Comparison of ENCODE assay signal across 10 cellular contexts in genomic region chr12:52156310-52156709, GRCh38. TPM values are rescaled to one million over a fixed set of nuclear protein-coding genes. Genes with fewer than 3 reads are reported as not detected.
A peak's percentile ranks its signal among the peaks of the same experiment; 100 is the strongest.
DNase-seq lines count a peak whose midpoint lies in the region; ATAC-seq and TF ChIP-seq lines count a peak whose summit lies in the region.
"Had no signal": no experiment of that assay in that cellular context is flagged by ENCODE, and none has a peak within 500 bp of the region (broad histone marks: within the 10 kb centered on the region; RNA-seq: fewer than 3 reads in every experiment).

No MANE protein-coding gene starts in this region.

- no peaks in the 10 kb centered on the region for H3K79me1 ChIP-seq in neuronal stem cell (ENCODE audit: low read depth, low read length)

- POLR2A ChIA-PET in WTC11 (lab: Charles Lee): no interaction called here

- no peaks in the 10 kb centered on the region for H3K79me2 ChIP-seq in mammary epithelial cell (ENCODE audit: insufficient read depth, low read length)

- no peaks in the 10 kb centered on the region for H3K36me3 ChIP-seq in mammary epithelial cell (ENCODE audit: insufficient read depth, low read length)
- H3K36me3 ChIP-seq in neuronal stem cell (replicated peaks in 1 of 2; ENCODE audit: control insufficient read depth in 2 of 2, insufficient read depth in 2 of 2, low read length in 2 of 2): no peaks in the 10 kb centered on the region

- no peak overlapping the region for H4K91ac ChIP-seq in neuronal stem cell (ENCODE audit: low read depth, low read length, poor library complexity)

- no peak overlapping the region for H3K14ac ChIP-seq in neuronal stem cell (ENCODE audit: low read length)

- H3K36me3 Mint-ChIP-seq in WTC11: no peaks in the 10 kb centered on the region

- no peak overlapping the region for H2BK5ac ChIP-seq in neuronal stem cell (ENCODE audit: low read length)

- no peak for TF ChIP-seq CTCF in mammary epithelial cell (conservative IDR thresholded peaks at IDR 0.05 in 1 of 2, IDR thresholded peaks at IDR 0.05 in 1 of 2; ENCODE audit: extremely low read depth in 1 of 2, insufficient read depth in 1 of 2, low read depth in 1 of 2, low read length in 2 of 2)
- TF ChIP-seq CTCF in WTC11 (IDR thresholded peaks at IDR 0.05): no peak

- BruUV-seq in mammary epithelial cell (replicated peaks; lab: Mats Ljungman, UMichigan): no TSS peak

- H3K27me3 Mint-ChIP-seq in WTC11 (ENCODE audit: low read depth): no peaks in the 10 kb centered on the region

- H2AFZ ChIP-seq in mammary epithelial cell (ENCODE audit: low read depth, low read length): no peak overlapping the region
- H2AFZ ChIP-seq in neuronal stem cell (ENCODE audit: low read length): no peak overlapping the region

- DNase-seq in ELR (ENCODE audit: low read depth): peak; percentile 80
- DNase-seq in M059J (ENCODE audit: low read depth): peak; percentile 78
- DNase-seq in mammary epithelial cell: peak; percentile 47
- no peak for DNase-seq in neuronal stem cell (ENCODE audit: low spot score)
- no peak for DNase-seq in WTC11 (ENCODE audit: low spot score)
- DNase-seq in NCI-H1436 treated with DMSO at 0.1 percent for 48 hours (lab: John Stamatoyannopoulos, UW): no peak
- no peak for DNase-seq in head of caudate nucleus

- peak overlapping the region; percentile 89 for H4K8ac ChIP-seq in neuronal stem cell (ENCODE audit: low read depth, low read length)

- H3K4me3 ChIP-seq in mammary epithelial cell (replicated peaks in 1 of 3; ENCODE audit: insufficient read depth in 1 of 3, low read depth in 2 of 3, low read length in 3 of 3) (no peak overlapping the region), neuronal stem cell (ENCODE audit: low read length in 2 of 2) (no peak overlapping the region)

- H2BK12ac ChIP-seq in neuronal stem cell (ENCODE audit: low read length): peak overlapping the region; percentile 19

- H3K18ac ChIP-seq in neuronal stem cell (ENCODE audit: low read length): no peak overlapping the region

- in situ Hi-C loops in mammary epithelial cell (cut with MboI; ENCODE audit: low sequenced_read_pairs in 2 of 2): loop anchor here in 1 of 2 donors (5.0 kb wide), 3 partner anchors 171 to 826 kb away; no protein-coding TSS in a partner anchor

- CTCF ChIA-PET in mammary epithelial cell (lab: Charles Lee; ENCODE audit: low non-redundant PET): interaction anchor here (0.7 to 1.5 kb wide), 4 partner anchors 123 to 424 kb away, joined by 5 to 8 read pairs (median 6); no protein-coding TSS in a partner anchor
- CTCF ChIA-PET in WTC11 (lab: Charles Lee): interaction anchor here (0.5 to 2.4 kb wide), 88 partner anchors 9 to 1853 kb away, joined by 3 to 60 read pairs (median 5); partner anchors contain the start of genes KRT5, KRT7 and KRT83

- H3K9me3 ChIP-seq in mammary epithelial cell (replicated peaks; ENCODE audit: insufficient read depth, low read length) (no peaks in the 10 kb centered on the region), neuronal stem cell (replicated peaks in 1 of 2; ENCODE audit: control insufficient read depth in 2 of 2, insufficient read depth in 1 of 2, low read depth in 1 of 2, low read length in 2 of 2) (no peaks in the 10 kb centered on the region)

- peaks cover 52% of the 10 kb centered on the region for H3K4me1 ChIP-seq in mammary epithelial cell (ENCODE audit: insufficient read depth, low read length)
- no peaks in the 10 kb centered on the region for H3K4me1 ChIP-seq in neuronal stem cell (ENCODE audit: control insufficient read depth in 2 of 2, insufficient read depth in 1 of 2, low read depth in 1 of 2, low read length in 2 of 2)

- H3K4me2 ChIP-seq in mammary epithelial cell (ENCODE audit: insufficient read depth, low read depth, low read length): no peak overlapping the region
- no peak overlapping the region for H3K4me2 ChIP-seq in neuronal stem cell (ENCODE audit: insufficient read depth, low read length, poor library complexity, severe bottlenecking)

- H3K27ac ChIP-seq in mammary epithelial cell (ENCODE audit: insufficient read depth, low read depth, low read length) (peak overlapping the region; percentile 96), neuronal stem cell (replicated peaks; ENCODE audit: low read length) (no peak overlapping the region)

- H4K20me1 ChIP-seq in mammary epithelial cell (ENCODE audit: insufficient read depth, low read length): no peaks in the 10 kb centered on the region

- intact Hi-C loops in mammary epithelial cell (cut with micrococcal nuclease): loop anchor here (1.0 to 5.0 kb wide), 8 partner anchors 14 to 826 kb away; partner anchors contain the start of gene KRT7
- intact Hi-C loops in head of caudate nucleus (cut with DNase I): loop anchor here (5.0 kb wide), 3 partner anchors 56 to 716 kb away; no protein-coding TSS in a partner anchor

- H2BK15ac ChIP-seq in neuronal stem cell (ENCODE audit: low read length): no peak overlapping the region

- peak overlapping the region; percentile 38 for H2AK5ac ChIP-seq in neuronal stem cell (ENCODE audit: low read depth, low read length)

- no peak overlapping the region for H2BK120ac ChIP-seq in neuronal stem cell (ENCODE audit: low read depth, low read length)

- H3K4ac ChIP-seq in neuronal stem cell (ENCODE audit: low read length): no peak overlapping the region

- H3K9ac ChIP-seq in mammary epithelial cell (ENCODE audit: insufficient read depth, low read length): peak overlapping the region; percentile 74
- no peak overlapping the region for H3K9ac ChIP-seq in neuronal stem cell (ENCODE audit: low read depth, low read length, poor library complexity)

- H3K4me3 Mint-ChIP-seq in WTC11: no peak overlapping the region
- H3K4me3 Mint-ChIP-seq: neural crest cell had no signal

- H3K27ac Mint-ChIP-seq in WTC11: no peak overlapping the region

- H3K27me3 ChIP-seq in mammary epithelial cell (ENCODE audit: insufficient read depth, low read length) (no peaks in the 10 kb centered on the region), neuronal stem cell (ENCODE audit: control insufficient read depth in 3 of 3, insufficient read depth in 3 of 3, low read depth in 1 of 3, low read length in 3 of 3) (peaks cover 0 to 19% (median 0%) of the 10 kb centered on the region in 3 experiments)

- dilution Hi-C loops in mammary epithelial cell (cut with HindIII; ENCODE audit: low sequenced_read_pairs): no loop called here

- H3K4me1 Mint-ChIP-seq in WTC11: no peaks in the 10 kb centered on the region
- H3K4me1 Mint-ChIP-seq: neural crest cell had no signal

- 63% methylated on average over 2 of the region's 4 CpGs for WGBS in mammary epithelial cell (ENCODE audit: low coverage, missing lambda C conversion rate)
- WGBS in neuronal stem cell (ENCODE audit: extremely low coverage in 2 of 2, insufficient read length in 2 of 2, insufficient replicate concordance in 1 of 2), 2 donors: no CpG with 5 or more reads among the region's 4 CpGs

- peaks cover 6% of the 10 kb centered on the region for H3K9me3 Mint-ChIP-seq in WTC11
- H3K9me3 Mint-ChIP-seq: neural crest cell had no signal

- H3K23ac ChIP-seq in neuronal stem cell (ENCODE audit: low read depth, low read length, poor library complexity): no peak overlapping the region

- no peak for ATAC-seq in GM18909 (IDR thresholded peaks at IDR 0.05; ENCODE audit: poor library complexity, unreplicated experiment)
- no peak for ATAC-seq in WTC11

TF ChIP-seq in WTC11, 78 proteins besides CTCF, POLR2A, EP300 and RAD21 (continues in another document):
- TF ChIP-seq ZNF425 (CRISPR knock-in tag; conservative IDR thresholded peaks at IDR 0.05) (no peak), ZMAT4 (CRISPR knock-in tag; IDR thresholded peaks at IDR 0.05) (no peak), SOX15 (CRISPR knock-in tag; IDR thresholded peaks at IDR 0.05) (no peak), MLX (CRISPR knock-in tag; IDR thresholded peaks at IDR 0.05) (no peak), PRRX2 (CRISPR knock-in tag; IDR thresholded peaks at IDR 0.05) (no peak), SMAD3 (CRISPR knock-in tag; IDR thresholded peaks at IDR 0.05; ENCODE audit: borderline replicate concordance) (no peak)

RNA-seq across cellular contexts. Expression of gene KRT80, which starts 35.5 kb away (rescaled TPM):
- 36.6 and 52.7 TPM in 2 replicates for total RNA-seq in M059J (2014; rRNA removed; shearing (Covaris generic))
- total RNA-seq in mammary epithelial cell: 1 to 10 TPM; 1.8 to 2.7 TPM
- 1.2 TPM for polyA plus RNA-seq in mammary epithelial cell
- polyA minus RNA-seq in mammary epithelial cell: not detected
- 0.07 TPM for polyA plus RNA-seq in neuronal stem cell (2013, experiment 1 of 2)
- polyA plus RNA-seq in neuronal stem cell (2013, experiment 2 of 2): 0.07 TPM
- total RNA-seq in WTC11 (2021): 0.09 to 0.11 TPM (median 0.11 TPM) in 3 replicates
- total RNA-seq: mononuclear cell, neural crest cell had no signal

Comparison
In these comparisons a context has a peak if more than half of its experiments do, and no peak if none do; other contexts are left out.
1. DNase-seq: peak in ELR (single experiment), M059J (single experiment) and mammary epithelial cell (single experiment); none in neuronal stem cell (single experiment), WTC11 (single experiment), NCI-H1436 treated with DMSO at 0.1 percent for 48 hours (single experiment) and head of caudate nucleus (0 of 42).
2. RNA of gene KRT80, which starts 35.5 kb away (total RNA-seq): 36.6 to 52.7 TPM in M059J; 1.8 to 2.7 TPM in mammary epithelial cell and 0.09 to 0.11 TPM in WTC11; every median in the first group is over 10 times any median in the second.